ENCODE assay signal across 25 cellular contexts in genomic region chr7:122553761-122554160, GRCh38.
"Had no signal": no experiment of that assay in that cellular context is flagged by ENCODE, and none has a peak within 500 bp of the region (broad histone marks: within the 10 kb centered on the region; RNA-seq: fewer than 3 reads in every experiment).

No MANE protein-coding gene starts in this region.

- H3K27ac ChIP-seq: stomach, suprapubic skin, testis, thoracic aorta, thyroid gland, tibial artery, tibial nerve, transverse colon, upper lobe of left lung, upper lobe of right lung, uterus, vagina had no signal

- H3K4me3 ChIP-seq: stomach, suprapubic skin, testis, thoracic aorta, thyroid gland, tibial artery, tibial nerve, transverse colon, upper lobe of left lung, upper lobe of right lung, uterus, vagina had no signal

- DNase-seq: stimulated activated CD4-positive, alpha-beta T cell treated with anti-CD3 and anti-CD28 coated beads, Interleukin-2, amount 100 ng/mL, for 48 hours; stimulated activated CD4-positive, alpha-beta T cell treated with anti-CD3 and anti-CD28 coated beads, Interleukin-4, amount 100 ng/mL, for 1 hour; stimulated activated CD4-positive, alpha-beta T cell treated with anti-CD3 and anti-CD28 coated beads, Interleukin-4, amount 100 ng/mL, for 24 hours; stimulated activated CD4-positive, alpha-beta T cell treated with anti-CD3 and anti-CD28 coated beads, Interleukin-4, amount 100 ng/mL, for 4 hours; stimulated activated CD8-positive, alpha-beta memory T cell treated with anti-CD3 and anti-CD28 coated beads, Interleukin-4, amount 100 ng/mL, for 48 hours; stimulated activated naive B cell treated with anti-CD40 and anti-IgM and Interleukin-4, amounts not matched to agents 10 μg/mL and 1 μg/mL and 100 μg/mL, for 72 hours; stimulated activated naive CD4-positive, alpha-beta T cell; stimulated activated naive CD4-positive, alpha-beta T cell treated with Interleukin-2 at 50 U/mL for 16 hours; stimulated activated naive CD8-positive, alpha-beta T cell treated with anti-CD3 and anti-CD28 coated beads, Interleukin-15, amount 100 ng/mL, for 72 hours; stimulated activated naive CD8-positive, alpha-beta T cell treated with anti-CD3 and anti-CD28 coated beads, Interleukin-15, Interleukin-2, amounts not matched to agents 100 U/mL and 50 U/mL, for 24 hours; stomach; testis; thyroid gland; tibial artery; transverse colon; trophoblast cell; upper lobe of left lung; upper lobe of right lung; uterus had no signal

- H3K36me3 ChIP-seq: suprapubic skin, thoracic aorta, thyroid gland, tibial nerve, transverse colon, upper lobe of left lung, upper lobe of right lung, uterus, vagina had no signal

- H3K27me3 ChIP-seq: stomach, suprapubic skin, testis, thyroid gland, tibial artery, tibial nerve, transverse colon, upper lobe of left lung, upper lobe of right lung, uterus, vagina had no signal

- ATAC-seq: stimulated activated effector memory CD8-positive, alpha-beta T cell treated with anti-CD3 and anti-CD28 coated beads, Interleukin-12 subunit alpha, Interleukin-12 subunit beta, amount 100 ng/mL, for 72 hours; stimulated activated memory B cell treated with anti-CD40 and anti-IgM and Interleukin-4, amounts not matched to agents 10 μg/mL and 1 μg/mL and 100 μg/mL, for 72 hours; stimulated activated naive B cell treated with anti-CD40 and anti-IgM and Interleukin-4, amounts not matched to agents 10 μg/mL and 1 μg/mL and 100 μg/mL, for 72 hours; stimulated activated naive CD8-positive, alpha-beta T cell treated with anti-CD3 and anti-CD28 coated beads, Interleukin-15, amount 100 ng/mL, for 72 hours; stimulated activated naive CD8-positive, alpha-beta T cell treated with anti-CD3 and anti-CD28 coated beads, Interleukin-15, Interleukin-2, amounts not matched to agents 100 U/mL and 50 U/mL, for 24 hours; upper lobe of right lung had no signal
